In genomic region chr10:70144372-70145110, GRCh38 we compare ENCODE assay signal across 9 cellular contexts. TPM values are rescaled to one million over a fixed set of nuclear protein-coding genes. Genes with fewer than 3 reads are reported as not detected.
A peak's percentile ranks its signal among the peaks of the same experiment; 100 is the strongest.
DNase-seq lines count a peak whose midpoint lies in the region; ATAC-seq, FAIRE-seq and TF ChIP-seq lines count a peak whose summit lies in the region.
"Had no signal": no experiment of that assay in that cellular context is flagged by ENCODE, and none has a peak within 500 bp of the region (broad histone marks: within the 10 kb centered on the region; RNA-seq: fewer than 3 reads in every experiment).

No MANE protein-coding gene starts in this region.

- peak overlapping the region; percentile 97; the same call in 1 of the 2 replicates for H3K9ac ChIP-seq in KMS-11

- H3K4me2 ChIP-seq in KMS-11, result peak overlapping the region; percentile 94

- H3K36me3 ChIP-seq in KMS-11 (ENCODE audit: insufficient read depth) (no peaks in the 10 kb centered on the region), bronchial epithelial cell (ENCODE audit: control insufficient read depth, insufficient read depth, low read length) (peaks cover 2% of the 10 kb centered on the region)

- POLR2A ChIA-PET in CD4-positive, alpha-beta T cell (lab: Charles Lee), result interaction anchor here (1.1 to 3.5 kb wide), 4 partner anchors 19 to 260 kb away, joined by 3 to 138 read pairs (median 41); partner anchors contain the start of genes EIF4EBP2 and SAR1A
- POLR2A ChIA-PET in HEK293T (lab: Yijun Ruan, JAX), result interaction anchor here (0.9 to 2.7 kb wide), 5 partner anchors 9 to 220 kb away, joined by 4 to 41 read pairs (median 12); no protein-coding TSS in a partner anchor

- no peaks in the 10 kb centered on the region for H4K20me1 ChIP-seq in KMS-11 (ENCODE audit: insufficient read depth)

- ATAC-seq in CD4-positive, alpha-beta T cell (ENCODE audit: poor library complexity), result no peak
- ATAC-seq in natural killer cell (no peak), HG03439 (IDR thresholded peaks at IDR 0.05; ENCODE audit: unreplicated experiment) (no peak)

- peak overlapping the region; percentile 88 for H3K4me3 Mint-ChIP-seq in CD4-positive, alpha-beta T cell
- peak overlapping the region; percentile 92 for H3K4me3 Mint-ChIP-seq in natural killer cell

- intact Hi-C loops in CD4-positive, alpha-beta T cell (cut with DNase I, micrococcal nuclease), result loop anchor here (2.0 to 10.0 kb wide), 7 partner anchors 28 to 670 kb away; partner anchors contain the start of genes EIF4EBP2 (in 1 of the 2), PPA1 (in 1 of the 2) and SGPL1 (in 1 of the 2)
- intact Hi-C loops in natural killer cell (cut with micrococcal nuclease), result no loop called here

- peak overlapping the region; percentile 91; the same call in 1 of the 2 replicates for H2AFZ ChIP-seq in KMS-11 (ENCODE audit: low read depth)

- H3K4me1 Mint-ChIP-seq in CD4-positive, alpha-beta T cell (ENCODE audit: low read depth), result peaks cover 42% of the 10 kb centered on the region
- peaks cover 26 to 33% of the 10 kb centered on the region in 2 donors for H3K4me1 Mint-ChIP-seq in natural killer cell

- no peak overlapping the region for H3K4me3 ChIP-seq in KMS-11 (IDR thresholded peaks at IDR 0.05; ENCODE audit: insufficient read depth, low read depth, low read length)
- peak overlapping the region; percentile 81 for H3K4me3 ChIP-seq in bronchial epithelial cell (ENCODE audit: low read depth, low read length)

- TF ChIP-seq CTCF in CD4-positive, alpha-beta T cell (IDR thresholded peaks at IDR 0.05), result no peak
- TF ChIP-seq CTCF in KMS-11 (conservative IDR thresholded peaks at IDR 0.05; ENCODE audit: low read depth, low read length), result no peak
- no peak for TF ChIP-seq CTCF in bronchial epithelial cell (IDR thresholded peaks at IDR 0.05; ENCODE audit: insufficient read depth, low read length, severe bottlenecking)
- no peak for TF ChIP-seq CTCF in natural killer cell (IDR thresholded peaks at IDR 0.05)

- no peaks in the 10 kb centered on the region for H3K79me2 ChIP-seq in KMS-11 (ENCODE audit: insufficient read depth, low read depth)

- H3K27me3 ChIP-seq in CD4-positive, alpha-beta T cell (ENCODE audit: control insufficient read depth, insufficient read depth, low read length), result no peaks in the 10 kb centered on the region
- H3K27me3 ChIP-seq in KMS-11 (ENCODE audit: insufficient read depth, low read depth), result no peaks in the 10 kb centered on the region
- no peaks in the 10 kb centered on the region for H3K27me3 ChIP-seq in bronchial epithelial cell (ENCODE audit: control insufficient read depth, insufficient read depth, low read length)

- no peak for DNase-seq in CD4-positive, alpha-beta T cell
- no peak for DNase-seq in bronchial epithelial cell (ENCODE audit: low read depth)
- DNase-seq in natural killer cell, result no peak
- no peak for DNase-seq in medulla oblongata (ENCODE audit: extremely low spot score)
- no peak for DNase-seq in AG20443 (ENCODE audit: low spot score)
- DNase-seq in HEK293T (ENCODE audit: extremely low spot score), result no peak
- DNase-seq: NCI-H526 treated with DMSO at 0.1 percent for 48 hours had no signal

- H3K36me3 Mint-ChIP-seq in CD4-positive, alpha-beta T cell (ENCODE audit: low read depth), result peaks cover 21% of the 10 kb centered on the region
- H3K36me3 Mint-ChIP-seq in natural killer cell, result no peaks in the 10 kb centered on the region

- no peak overlapping the region for H3K27ac ChIP-seq in CD4-positive, alpha-beta T cell (ENCODE audit: low read depth, low read length)
- H3K27ac ChIP-seq in KMS-11, result no peak overlapping the region

- H3K9me3 ChIP-seq in CD4-positive, alpha-beta T cell (ENCODE audit: control insufficient read depth, low read length), result no peaks in the 10 kb centered on the region

- no peaks in the 10 kb centered on the region for H3K27me3 Mint-ChIP-seq in CD4-positive, alpha-beta T cell
- no peaks in the 10 kb centered on the region for H3K27me3 Mint-ChIP-seq in natural killer cell (ENCODE audit: low read depth in 2 of 2)

- CTCF ChIA-PET in CD4-positive, alpha-beta T cell (lab: Charles Lee), result interaction anchor here (1.2 to 4.0 kb wide), 5 partner anchors 11 to 235 kb away, joined by 4 to 64 read pairs (median 4); partner anchors contain the start of genes AIFM2 and SAR1A
- CTCF ChIA-PET in HEK293T (lab: Yijun Ruan, JAX), result no interaction called here

- H3K9me3 Mint-ChIP-seq in CD4-positive, alpha-beta T cell, result no peaks in the 10 kb centered on the region
- H3K9me3 Mint-ChIP-seq in natural killer cell, result no peaks in the 10 kb centered on the region

- peaks cover 16% of the 10 kb centered on the region for H3K4me1 ChIP-seq in KMS-11 (ENCODE audit: low read depth, poor library complexity, severe bottlenecking)

- no peak for FAIRE-seq in bronchial epithelial cell (lab: Jason Lieb, UNC)

- peak overlapping the region; percentile 91 for H3K27ac Mint-ChIP-seq in CD4-positive, alpha-beta T cell
- peak overlapping the region; percentile 90 for H3K27ac Mint-ChIP-seq in natural killer cell

TF ChIP-seq in HEK293T, 16 proteins besides CTCF, POLR2A, EP300 and RAD21:
- no peak for TF ChIP-seq TARDBP (IDR thresholded peaks at IDR 0.05)
- TF ChIP-seq BHLHE40 (IDR thresholded peaks at IDR 0.05; ENCODE audit: borderline replicate concordance), result no peak
- no peak for TF ChIP-seq ZNF384 (IDR thresholded peaks at IDR 0.05)
- TF ChIP-seq CTBP1 (IDR thresholded peaks at IDR 0.05; ENCODE audit: borderline replicate concordance), result no peak
- no peak for TF ChIP-seq LEF1 (IDR thresholded peaks at IDR 0.05; ENCODE audit: borderline replicate concordance)
- no peak for TF ChIP-seq NFRKB (IDR thresholded peaks at IDR 0.05)
- no peak for TF ChIP-seq SUZ12 (IDR thresholded peaks at IDR 0.05)
- no peak for TF ChIP-seq ARNT (IDR thresholded peaks at IDR 0.05)
- TF ChIP-seq HDGF (IDR thresholded peaks at IDR 0.05; ENCODE audit: borderline replicate concordance), result no peak
- TF ChIP-seq ELF4 (IDR thresholded peaks at IDR 0.05), result no peak
- no peak for TF ChIP-seq L3MBTL2 (conservative IDR thresholded peaks at IDR 0.05)
- TF ChIP-seq, protein P1, sequence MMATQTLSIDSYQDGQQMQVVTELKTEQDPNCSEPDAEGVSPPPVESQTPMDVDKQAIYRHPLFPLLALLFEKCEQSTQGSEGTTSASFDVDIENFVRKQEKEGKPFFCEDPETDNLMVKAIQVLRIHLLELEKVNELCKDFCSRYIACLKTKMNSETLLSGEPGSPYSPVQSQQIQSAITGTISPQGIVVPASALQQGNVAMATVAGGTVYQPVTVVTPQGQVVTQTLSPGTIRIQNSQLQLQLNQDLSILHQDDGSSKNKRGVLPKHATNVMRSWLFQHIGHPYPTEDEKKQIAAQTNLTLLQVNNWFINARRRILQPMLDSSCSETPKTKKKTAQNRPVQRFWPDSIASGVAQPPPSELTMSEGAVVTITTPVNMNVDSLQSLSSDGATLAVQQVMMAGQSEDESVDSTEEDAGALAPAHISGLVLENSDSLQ (IDR thresholded peaks at IDR 0.05), result no peak
- no peak for TF ChIP-seq FOXM1 (IDR thresholded peaks at IDR 0.05; ENCODE audit: borderline replicate concordance)
- TF ChIP-seq FOXA1 (IDR thresholded peaks at IDR 0.05), result no peak
- TF ChIP-seq FOXK2 (IDR thresholded peaks at IDR 0.05), result no peak
- TF ChIP-seq SP1 (IDR thresholded peaks at IDR 0.05), result no peak

RNA-seq across cellular contexts. Expression of gene TYSND1, which starts 2.0 kb away (rescaled TPM):
- total RNA-seq in CD4-positive, alpha-beta T cell, result 10 to 100 TPM; 12.6 to 13.0 TPM
- total RNA-seq in bronchial epithelial cell, result 32.1 and 33.5 TPM in 2 replicates
- total RNA-seq in natural killer cell, result 10 to 100 TPM; 12.0 to 17.9 (median 12.4) TPM

RNA-seq across cellular contexts. Expression of gene AIFM2, which starts 11.9 kb away (rescaled TPM):
- 1 to 10 TPM; 2.3 to 2.5 TPM for total RNA-seq in CD4-positive, alpha-beta T cell
- 14.7 and 26.6 TPM in 2 replicates for total RNA-seq in bronchial epithelial cell
- 1 to 10 TPM; 3.7 to 4.2 (median 3.9) TPM for total RNA-seq in natural killer cell

RNA-seq across cellular contexts. Expression of gene SAR1A, which starts 25.8 kb away (rescaled TPM):
- 100 to 1,000 TPM; 155 to 157 TPM for total RNA-seq in CD4-positive, alpha-beta T cell
- 129 and 143 TPM in 2 replicates for total RNA-seq in bronchial epithelial cell
- total RNA-seq in natural killer cell, result 100 to 1,000 TPM; 200 to 212 (median 206) TPM
